ENCODE assay signal across 8 cellular contexts in the genomic region with DNA sequence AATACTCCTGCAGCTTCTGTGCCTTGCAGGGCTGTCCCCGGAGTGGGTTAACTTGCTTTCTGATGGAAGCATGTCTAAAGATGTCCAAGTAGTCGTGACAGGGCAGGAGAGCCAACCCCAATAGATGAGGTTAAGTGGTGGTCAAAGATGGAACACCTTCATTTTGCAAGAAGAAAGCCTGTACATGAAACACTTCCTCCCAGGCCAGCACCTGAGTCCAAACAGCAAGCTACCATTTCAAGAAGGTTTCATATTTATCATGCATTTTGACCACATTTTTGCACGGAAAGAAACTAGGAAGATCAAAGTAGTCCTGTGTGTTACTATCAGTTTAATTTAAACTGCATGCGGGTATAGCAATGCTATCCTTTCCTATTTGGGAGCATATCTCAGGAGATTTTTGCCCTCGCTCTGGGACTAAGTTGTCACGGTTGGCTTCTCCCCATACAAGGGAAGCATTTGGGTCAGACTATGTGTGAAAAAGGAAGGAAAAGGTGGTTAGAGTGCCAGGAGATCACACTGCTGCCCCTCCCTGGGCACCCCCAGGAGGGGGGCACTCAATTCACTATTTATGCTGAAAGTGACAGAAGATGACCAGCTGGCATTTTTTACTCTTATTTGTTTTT.
A peak's percentile ranks its signal among the peaks of the same experiment; 100 is the strongest.
DNase-seq lines count a peak whose midpoint lies in the region; ATAC-seq, FAIRE-seq and TF ChIP-seq lines count a peak whose summit lies in the region.

No MANE protein-coding gene starts in this region.

- H2BK5ac ChIP-seq in H1 (ENCODE audit: low read depth, low read length): no peak overlapping the region

- no TSS peak for BruUV-seq in A673 (replicated peaks; lab: Mats Ljungman, UMichigan)

- no peaks in the 10 kb centered on the region for H3K36me3 ChIP-seq in A673 (ENCODE audit: insufficient read depth, low read length, poor library complexity, severe bottlenecking)
- no peaks in the 10 kb centered on the region; a peak in 1 of 8 replicates for H3K36me3 ChIP-seq in H1 (ENCODE audit: control insufficient read depth in 2 of 4, insufficient read depth in 4 of 4, low read length in 3 of 4)
- H3K36me3 ChIP-seq in thoracic aorta: no peaks in the 10 kb centered on the region

- TF ChIP-seq CTCF in A673 (conservative IDR thresholded peaks at IDR 0.05; ENCODE audit: low read depth, low read length): no peak
- no peak for TF ChIP-seq CTCF in H1 (IDR thresholded peaks at IDR 0.05; ENCODE audit: control extremely low read depth in 1 of 3, insufficient read depth in 1 of 3, low read depth in 1 of 3, low read length in 3 of 3)
- TF ChIP-seq CTCF in thoracic aorta (IDR thresholded peaks at IDR 0.05): no peak

- POLR2A ChIA-PET in A673 (lab: Charles Lee; ENCODE audit: low non-redundant PET): no interaction called here
- POLR2A ChIA-PET in H1 (lab: Charles Lee; ENCODE audit: partially characterized antibody): interaction anchor here (1.0 kb wide), 1 partner anchor 29 kb away, joined by 3 read pairs; no protein-coding TSS in a partner anchor

- H4K5ac ChIP-seq in H1 (ENCODE audit: insufficient read length, low read depth, low read length): no peak overlapping the region

- H3K4me3 ChIP-seq in A673 (ENCODE audit: low read depth, low read length, poor library complexity, severe bottlenecking): peak overlapping the region; percentile 27
- no peak overlapping the region for H3K4me3 ChIP-seq in H1 (ENCODE audit: extremely low read depth in 1 of 4, insufficient read depth in 2 of 4, low read depth in 3 of 4, low read length in 4 of 4)
- peak overlapping the region; percentile 60 for H3K4me3 ChIP-seq in thoracic aorta

- no peaks in the 10 kb centered on the region for H3K23me2 ChIP-seq in H1 (ENCODE audit: low read depth, low read length)

- TF ChIP-seq EP300 in H1 (IDR thresholded peaks at IDR 0.05; ENCODE audit: borderline replicate concordance in 1 of 2, low read depth in 2 of 2, low read length in 2 of 2): no peak

- 92% methylated on average over 6 of the region's 6 CpGs; no CpG with 5 or more reads in 1 of the 2 experiments for WGBS in H1 (ENCODE audit: extremely low coverage in 1 of 2, insufficient coverage in 1 of 2, insufficient read length in 1 of 2, insufficient replicate concordance in 2 of 2, low coverage in 1 of 2, low lambda C conversion rate in 2 of 2, missing lambda C conversion rate in 1 of 2), 2 experiments

- no peak overlapping the region for H2BK120ac ChIP-seq in H1 (replicated peaks; ENCODE audit: low read depth, low read length)

- H3K79me1 ChIP-seq in H1 (ENCODE audit: low read depth, low read length): no peaks in the 10 kb centered on the region

- no peaks in the 10 kb centered on the region for H3K79me2 ChIP-seq in H1 (ENCODE audit: control insufficient read depth in 1 of 2, insufficient read depth in 2 of 2, low read length in 2 of 2)

- ATAC-seq in HG03354 (IDR thresholded peaks at IDR 0.05; ENCODE audit: poor library complexity, severe bottlenecking, unreplicated experiment) (peak; percentile 42), thoracic aorta (ENCODE audit: insufficient number of reproducible peaks, low FRiP score, low read depth) (no peak)

- H3K4me2 ChIP-seq in H1 (ENCODE audit: insufficient read depth in 1 of 2, low read depth in 2 of 2, low read length in 2 of 2): no peak overlapping the region

- TF ChIP-seq POLR2A in H1 (IDR thresholded peaks at IDR 0.05; ENCODE audit: control extremely low read depth in 1 of 2, low read depth in 2 of 2, low read length in 2 of 2): no peak

- no peak overlapping the region for H3K4ac ChIP-seq in H1 (replicated peaks; ENCODE audit: insufficient read length, low read depth, low read length)

- H3K18ac ChIP-seq in H1 (ENCODE audit: extremely low read depth, low read length): no peak overlapping the region

- H4K8ac ChIP-seq in H1 (ENCODE audit: extremely low read depth, insufficient read depth, low read length): no peak overlapping the region

- no peak for TF ChIP-seq RAD21 in H1 (IDR thresholded peaks at IDR 0.05 in 1 of 2, conservative IDR thresholded peaks at IDR 0.05 in 1 of 2; ENCODE audit: low read depth in 2 of 2, low read length in 2 of 2)

- H2AK5ac ChIP-seq in H1 (ENCODE audit: low read depth, low read length): no peak overlapping the region

- H3K27ac ChIP-seq in A673 (ENCODE audit: low read depth, low read length, poor library complexity, severe bottlenecking): no peak overlapping the region
- no peak overlapping the region for H3K27ac ChIP-seq in H1 (ENCODE audit: low read depth, low read length)
- H3K27ac ChIP-seq in thoracic aorta: no peak overlapping the region

- H2BK15ac ChIP-seq in H1 (ENCODE audit: low read length): no peak overlapping the region

- H3K9me3 ChIP-seq in A673 (ENCODE audit: low read depth, low read length, poor library complexity, severe bottlenecking) (no peaks in the 10 kb centered on the region), H1 (ENCODE audit: insufficient read depth in 2 of 2, low read depth in 1 of 2, low read length in 1 of 2) (no peaks in the 10 kb centered on the region), thoracic aorta (no peaks in the 10 kb centered on the region)

- H3K56ac ChIP-seq in H1 (replicated peaks; ENCODE audit: insufficient read length, low read depth, low read length): no peak overlapping the region

- no peak overlapping the region for H3K14ac ChIP-seq in H1 (ENCODE audit: insufficient read length)

- DNase-seq in A673 (ENCODE audit: low spot score) (no peak), GM19239 (ENCODE audit: insufficient read length, low spot score) (peak; percentile 4), H1 (ENCODE audit: low read depth in 1 of 2, low spot score in 2 of 2) (no peak), thoracic aorta (ENCODE audit: low spot score) (no peak), DMS 273 treated with DMSO at 0.1 percent for 48 hours (lab: John Stamatoyannopoulos, UW) (no peak), activated gamma-delta T cell treated with Interleukin-2 at 50 U/mL for 16 hours (no peak)
- DNase-seq in stimulated activated naive CD4-positive, alpha-beta T cell treated with Interleukin-2 at 50 U/mL for 16 hours (lab: John Stamatoyannopoulos, UW): no peak

- FAIRE-seq in GM19239 (lab: Jason Lieb, UNC): no peak
- FAIRE-seq in H1 (lab: Jason Lieb, UNC): peak; percentile 32

- H3K27me3 ChIP-seq in A673 (replicated peaks; ENCODE audit: insufficient read depth, low read depth, low read length, poor library complexity) (peaks cover 4% of the 10 kb centered on the region), H1 (replicated peaks in 1 of 4; ENCODE audit: control insufficient read depth in 3 of 4, extremely low read depth in 1 of 4, insufficient read depth in 3 of 4, low read length in 3 of 4) (no peaks in the 10 kb centered on the region), thoracic aorta (replicated peaks; ENCODE audit: insufficient read depth) (no peaks in the 10 kb centered on the region)

- H3K9ac ChIP-seq in H1 (replicated peaks in 1 of 4; ENCODE audit: extremely low read depth in 1 of 4, low read depth in 3 of 4, low read length in 3 of 4): no peak overlapping the region

- no peak overlapping the region for H3K23ac ChIP-seq in H1 (ENCODE audit: insufficient read length)

- no peaks in the 10 kb centered on the region for H3K4me1 ChIP-seq in A673 (ENCODE audit: insufficient read depth, low read length, poor library complexity, severe bottlenecking)
- H3K4me1 ChIP-seq in H1 (replicated peaks in 1 of 4; ENCODE audit: control insufficient read depth in 3 of 4, insufficient read depth in 4 of 4, low read length in 3 of 4): peaks cover 0 to 9% (median 4%) of the 10 kb centered on the region in 4 experiments; a peak in 2 of 7 replicates
- no peaks in the 10 kb centered on the region for H3K4me1 ChIP-seq in thoracic aorta (ENCODE audit: control insufficient read depth in 1 of 2, low read depth in 2 of 2)

- H4K20me1 ChIP-seq in H1 (replicated peaks in 1 of 2; ENCODE audit: control insufficient read depth in 1 of 2, insufficient read depth in 2 of 2, low read length in 2 of 2): no peaks in the 10 kb centered on the region

- CTCF ChIA-PET in A673 (lab: Charles Lee) (no interaction called here), H1 (lab: Charles Lee; ENCODE audit: partially characterized antibody) (interaction anchor here (1.2 to 1.4 kb wide), 3 partner anchors 13 to 95 kb away, joined by 3 read pairs; no protein-coding TSS in a partner anchor)

- no peak overlapping the region for H2AFZ ChIP-seq in H1 (ENCODE audit: low read length)

- H2BK12ac ChIP-seq in H1 (ENCODE audit: low read depth, low read length): no peak overlapping the region

- no peak overlapping the region for H2BK20ac ChIP-seq in H1 (ENCODE audit: low read length)

- intact Hi-C loops in A673 (cut with micrococcal nuclease; ENCODE audit: unreplicated experiment): no loop called here

- H4K91ac ChIP-seq in H1 (replicated peaks; ENCODE audit: insufficient read length, low read length): no peak overlapping the region

TF ChIP-seq in H1, 55 proteins besides CTCF, POLR2A, EP300 and RAD21 (continues in another document):
- TF ChIP-seq TAF7 (optimal IDR thresholded peaks at IDR 0.05; ENCODE audit: borderline replicate concordance, low read depth, low read length): no peak
- no peak for TF ChIP-seq CTBP2 (IDR thresholded peaks at IDR 0.05; ENCODE audit: borderline replicate concordance, insufficient read depth, insufficient read length, low read length)
- TF ChIP-seq GABPA (IDR thresholded peaks at IDR 0.05; ENCODE audit: borderline replicate concordance, insufficient read depth, low read length): no peak
- TF ChIP-seq, protein P1, sequence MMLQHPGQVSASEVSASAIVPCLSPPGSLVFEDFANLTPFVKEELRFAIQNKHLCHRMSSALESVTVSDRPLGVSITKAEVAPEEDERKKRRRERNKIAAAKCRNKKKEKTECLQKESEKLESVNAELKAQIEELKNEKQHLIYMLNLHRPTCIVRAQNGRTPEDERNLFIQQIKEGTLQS (IDR thresholded peaks at IDR 0.05; ENCODE audit: insufficient read depth, low read depth, low read length): no peak
- no peak for TF ChIP-seq NRF1 (IDR thresholded peaks at IDR 0.05; ENCODE audit: low read depth, low read length)
- no peak for TF ChIP-seq TCF12 (IDR thresholded peaks at IDR 0.05; ENCODE audit: low read depth, low read length)
- TF ChIP-seq BCL11A (IDR thresholded peaks at IDR 0.05; ENCODE audit: low read depth in 2 of 2, low read length in 2 of 2): no peak
- TF ChIP-seq ASH2L (IDR thresholded peaks at IDR 0.05; ENCODE audit: low read length): no peak
- TF ChIP-seq SP1 (IDR thresholded peaks at IDR 0.05; ENCODE audit: low read depth, low read length): no peak
- TF ChIP-seq, protein P2, sequence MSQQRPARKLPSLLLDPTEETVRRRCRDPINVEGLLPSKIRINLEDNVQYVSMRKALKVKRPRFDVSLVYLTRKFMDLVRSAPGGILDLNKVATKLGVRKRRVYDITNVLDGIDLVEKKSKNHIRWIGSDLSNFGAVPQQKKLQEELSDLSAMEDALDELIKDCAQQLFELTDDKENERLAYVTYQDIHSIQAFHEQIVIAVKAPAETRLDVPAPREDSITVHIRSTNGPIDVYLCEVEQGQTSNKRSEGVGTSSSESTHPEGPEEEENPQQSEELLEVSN (IDR thresholded peaks at IDR 0.05): no peak
- TF ChIP-seq SP2 (IDR thresholded peaks at IDR 0.05; ENCODE audit: low read length): no peak
- TF ChIP-seq MAFK (IDR thresholded peaks at IDR 0.05; ENCODE audit: low read depth, low read length): no peak
- TF ChIP-seq HDAC2 (IDR thresholded peaks at IDR 0.05; ENCODE audit: borderline replicate concordance in 1 of 2, low read depth in 2 of 2, low read length in 2 of 2): no peak

Comparison
In these comparisons a context has a peak if more than half of its experiments do, and no peak if none do; other contexts are left out.
1. H3K4me3 ChIP-seq: peak in A673 (single experiment) and thoracic aorta (single experiment); none in H1 (0 of 4).